1 cellular context compared by ENCODE assay signal in the genomic region with DNA sequence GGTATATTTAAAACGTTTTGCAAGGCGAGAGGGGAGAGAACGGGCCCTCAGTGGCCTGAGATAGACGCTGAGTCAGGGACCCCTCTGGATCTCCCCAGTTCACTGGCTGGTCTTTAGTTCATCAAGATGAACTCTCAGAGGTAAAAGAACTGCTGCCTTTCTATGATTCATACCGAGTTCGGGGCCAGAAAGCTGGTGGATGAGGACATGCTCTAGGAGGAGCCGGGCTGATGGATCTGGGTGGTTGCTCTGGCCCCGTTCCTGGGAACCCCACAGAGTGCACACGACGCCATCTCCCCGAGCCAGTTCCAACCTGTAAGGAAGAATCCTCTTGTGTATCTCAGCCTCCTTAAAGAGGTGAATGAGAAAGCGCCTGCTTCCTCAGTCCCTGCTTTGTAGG.
TF ChIP-seq lines count a peak whose summit lies in the region.

No MANE protein-coding gene starts in this region.

TF ChIP-seq in WTC11, 78 proteins besides CTCF, POLR2A, EP300 and RAD21 (continued from another document):
- TF ChIP-seq, protein P1, sequence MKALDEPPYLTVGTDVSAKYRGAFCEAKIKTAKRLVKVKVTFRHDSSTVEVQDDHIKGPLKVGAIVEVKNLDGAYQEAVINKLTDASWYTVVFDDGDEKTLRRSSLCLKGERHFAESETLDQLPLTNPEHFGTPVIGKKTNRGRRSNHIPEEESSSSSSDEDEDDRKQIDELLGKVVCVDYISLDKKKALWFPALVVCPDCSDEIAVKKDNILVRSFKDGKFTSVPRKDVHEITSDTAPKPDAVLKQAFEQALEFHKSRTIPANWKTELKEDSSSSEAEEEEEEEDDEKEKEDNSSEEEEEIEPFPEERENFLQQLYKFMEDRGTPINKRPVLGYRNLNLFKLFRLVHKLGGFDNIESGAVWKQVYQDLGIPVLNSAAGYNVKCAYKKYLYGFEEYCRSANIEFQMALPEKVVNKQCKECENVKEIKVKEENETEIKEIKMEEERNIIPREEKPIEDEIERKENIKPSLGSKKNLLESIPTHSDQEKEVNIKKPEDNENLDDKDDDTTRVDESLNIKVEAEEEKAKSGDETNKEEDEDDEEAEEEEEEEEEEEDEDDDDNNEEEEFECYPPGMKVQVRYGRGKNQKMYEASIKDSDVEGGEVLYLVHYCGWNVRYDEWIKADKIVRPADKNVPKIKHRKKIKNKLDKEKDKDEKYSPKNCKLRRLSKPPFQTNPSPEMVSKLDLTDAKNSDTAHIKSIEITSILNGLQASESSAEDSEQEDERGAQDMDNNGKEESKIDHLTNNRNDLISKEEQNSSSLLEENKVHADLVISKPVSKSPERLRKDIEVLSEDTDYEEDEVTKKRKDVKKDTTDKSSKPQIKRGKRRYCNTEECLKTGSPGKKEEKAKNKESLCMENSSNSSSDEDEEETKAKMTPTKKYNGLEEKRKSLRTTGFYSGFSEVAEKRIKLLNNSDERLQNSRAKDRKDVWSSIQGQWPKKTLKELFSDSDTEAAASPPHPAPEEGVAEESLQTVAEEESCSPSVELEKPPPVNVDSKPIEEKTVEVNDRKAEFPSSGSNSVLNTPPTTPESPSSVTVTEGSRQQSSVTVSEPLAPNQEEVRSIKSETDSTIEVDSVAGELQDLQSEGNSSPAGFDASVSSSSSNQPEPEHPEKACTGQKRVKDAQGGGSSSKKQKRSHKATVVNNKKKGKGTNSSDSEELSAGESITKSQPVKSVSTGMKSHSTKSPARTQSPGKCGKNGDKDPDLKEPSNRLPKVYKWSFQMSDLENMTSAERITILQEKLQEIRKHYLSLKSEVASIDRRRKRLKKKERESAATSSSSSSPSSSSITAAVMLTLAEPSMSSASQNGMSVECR (CRISPR knock-in tag; IDR thresholded peaks at IDR 0.05; ENCODE audit: borderline replicate concordance), result no peak
- TF ChIP-seq SMAD3 (CRISPR knock-in tag; IDR thresholded peaks at IDR 0.05; ENCODE audit: borderline replicate concordance) (no peak), MXD4 (CRISPR knock-in tag; IDR thresholded peaks at IDR 0.05; ENCODE audit: borderline replicate concordance) (no peak), OVOL2 (CRISPR knock-in tag; IDR thresholded peaks at IDR 0.05; ENCODE audit: borderline replicate concordance) (no peak), NR1H2 (CRISPR knock-in tag; IDR thresholded peaks at IDR 0.05) (no peak), ELF4 (CRISPR knock-in tag; IDR thresholded peaks at IDR 0.05; ENCODE audit: low read depth) (no peak), JAZF1 (CRISPR knock-in tag; IDR thresholded peaks at IDR 0.05) (no peak), TEAD1 (CRISPR knock-in tag; IDR thresholded peaks at IDR 0.05) (no peak), PRRX2 (CRISPR knock-in tag; IDR thresholded peaks at IDR 0.05) (no peak), CBFB (CRISPR knock-in tag; IDR thresholded peaks at IDR 0.05; ENCODE audit: low read depth) (no peak), GRHL2 (CRISPR knock-in tag; IDR thresholded peaks at IDR 0.05; ENCODE audit: insufficient replicate concordance, severe bottlenecking) (no peak), ZBTB21 (CRISPR knock-in tag; IDR thresholded peaks at IDR 0.05; ENCODE audit: borderline replicate concordance) (no peak)
- TF ChIP-seq, protein P2, sequence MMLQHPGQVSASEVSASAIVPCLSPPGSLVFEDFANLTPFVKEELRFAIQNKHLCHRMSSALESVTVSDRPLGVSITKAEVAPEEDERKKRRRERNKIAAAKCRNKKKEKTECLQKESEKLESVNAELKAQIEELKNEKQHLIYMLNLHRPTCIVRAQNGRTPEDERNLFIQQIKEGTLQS (CRISPR knock-in tag; conservative IDR thresholded peaks at IDR 0.05), result no peak
- TF ChIP-seq, protein P3, sequence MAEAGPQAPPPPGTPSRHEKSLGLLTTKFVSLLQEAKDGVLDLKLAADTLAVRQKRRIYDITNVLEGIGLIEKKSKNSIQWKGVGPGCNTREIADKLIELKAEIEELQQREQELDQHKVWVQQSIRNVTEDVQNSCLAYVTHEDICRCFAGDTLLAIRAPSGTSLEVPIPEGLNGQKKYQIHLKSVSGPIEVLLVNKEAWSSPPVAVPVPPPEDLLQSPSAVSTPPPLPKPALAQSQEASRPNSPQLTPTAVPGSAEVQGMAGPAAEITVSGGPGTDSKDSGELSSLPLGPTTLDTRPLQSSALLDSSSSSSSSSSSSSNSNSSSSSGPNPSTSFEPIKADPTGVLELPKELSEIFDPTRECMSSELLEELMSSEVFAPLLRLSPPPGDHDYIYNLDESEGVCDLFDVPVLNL (CRISPR knock-in tag; IDR thresholded peaks at IDR 0.05; ENCODE audit: borderline replicate concordance, low read depth), result no peak
- TF ChIP-seq, protein P4, sequence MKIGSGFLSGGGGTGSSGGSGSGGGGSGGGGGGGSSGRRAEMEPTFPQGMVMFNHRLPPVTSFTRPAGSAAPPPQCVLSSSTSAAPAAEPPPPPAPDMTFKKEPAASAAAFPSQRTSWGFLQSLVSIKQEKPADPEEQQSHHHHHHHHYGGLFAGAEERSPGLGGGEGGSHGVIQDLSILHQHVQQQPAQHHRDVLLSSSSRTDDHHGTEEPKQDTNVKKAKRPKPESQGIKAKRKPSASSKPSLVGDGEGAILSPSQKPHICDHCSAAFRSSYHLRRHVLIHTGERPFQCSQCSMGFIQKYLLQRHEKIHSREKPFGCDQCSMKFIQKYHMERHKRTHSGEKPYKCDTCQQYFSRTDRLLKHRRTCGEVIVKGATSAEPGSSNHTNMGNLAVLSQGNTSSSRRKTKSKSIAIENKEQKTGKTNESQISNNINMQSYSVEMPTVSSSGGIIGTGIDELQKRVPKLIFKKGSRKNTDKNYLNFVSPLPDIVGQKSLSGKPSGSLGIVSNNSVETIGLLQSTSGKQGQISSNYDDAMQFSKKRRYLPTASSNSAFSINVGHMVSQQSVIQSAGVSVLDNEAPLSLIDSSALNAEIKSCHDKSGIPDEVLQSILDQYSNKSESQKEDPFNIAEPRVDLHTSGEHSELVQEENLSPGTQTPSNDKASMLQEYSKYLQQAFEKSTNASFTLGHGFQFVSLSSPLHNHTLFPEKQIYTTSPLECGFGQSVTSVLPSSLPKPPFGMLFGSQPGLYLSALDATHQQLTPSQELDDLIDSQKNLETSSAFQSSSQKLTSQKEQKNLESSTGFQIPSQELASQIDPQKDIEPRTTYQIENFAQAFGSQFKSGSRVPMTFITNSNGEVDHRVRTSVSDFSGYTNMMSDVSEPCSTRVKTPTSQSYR (CRISPR knock-in tag; IDR thresholded peaks at IDR 0.05), result no peak
- TF ChIP-seq, protein P5, sequence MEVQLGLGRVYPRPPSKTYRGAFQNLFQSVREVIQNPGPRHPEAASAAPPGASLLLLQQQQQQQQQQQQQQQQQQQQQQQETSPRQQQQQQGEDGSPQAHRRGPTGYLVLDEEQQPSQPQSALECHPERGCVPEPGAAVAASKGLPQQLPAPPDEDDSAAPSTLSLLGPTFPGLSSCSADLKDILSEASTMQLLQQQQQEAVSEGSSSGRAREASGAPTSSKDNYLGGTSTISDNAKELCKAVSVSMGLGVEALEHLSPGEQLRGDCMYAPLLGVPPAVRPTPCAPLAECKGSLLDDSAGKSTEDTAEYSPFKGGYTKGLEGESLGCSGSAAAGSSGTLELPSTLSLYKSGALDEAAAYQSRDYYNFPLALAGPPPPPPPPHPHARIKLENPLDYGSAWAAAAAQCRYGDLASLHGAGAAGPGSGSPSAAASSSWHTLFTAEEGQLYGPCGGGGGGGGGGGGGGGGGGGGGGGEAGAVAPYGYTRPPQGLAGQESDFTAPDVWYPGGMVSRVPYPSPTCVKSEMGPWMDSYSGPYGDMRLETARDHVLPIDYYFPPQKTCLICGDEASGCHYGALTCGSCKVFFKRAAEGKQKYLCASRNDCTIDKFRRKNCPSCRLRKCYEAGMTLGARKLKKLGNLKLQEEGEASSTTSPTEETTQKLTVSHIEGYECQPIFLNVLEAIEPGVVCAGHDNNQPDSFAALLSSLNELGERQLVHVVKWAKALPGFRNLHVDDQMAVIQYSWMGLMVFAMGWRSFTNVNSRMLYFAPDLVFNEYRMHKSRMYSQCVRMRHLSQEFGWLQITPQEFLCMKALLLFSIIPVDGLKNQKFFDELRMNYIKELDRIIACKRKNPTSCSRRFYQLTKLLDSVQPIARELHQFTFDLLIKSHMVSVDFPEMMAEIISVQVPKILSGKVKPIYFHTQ (CRISPR knock-in tag; IDR thresholded peaks at IDR 0.05), result no peak
- TF ChIP-seq, protein P6, sequence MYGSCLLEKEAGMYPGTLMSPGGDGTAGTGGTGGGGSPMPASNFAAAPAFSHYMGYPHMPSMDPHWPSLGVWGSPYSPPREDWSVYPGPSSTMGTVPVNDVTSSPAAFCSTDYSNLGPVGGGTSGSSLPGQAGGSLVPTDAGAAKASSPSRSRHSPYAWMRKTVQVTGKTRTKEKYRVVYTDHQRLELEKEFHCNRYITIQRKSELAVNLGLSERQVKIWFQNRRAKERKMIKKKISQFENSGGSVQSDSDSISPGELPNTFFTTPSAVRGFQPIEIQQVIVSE (CRISPR knock-in tag; IDR thresholded peaks at IDR 0.05; ENCODE audit: borderline replicate concordance), result no peak
